ENCODE assay signal across 8 cellular contexts in the genomic region with DNA sequence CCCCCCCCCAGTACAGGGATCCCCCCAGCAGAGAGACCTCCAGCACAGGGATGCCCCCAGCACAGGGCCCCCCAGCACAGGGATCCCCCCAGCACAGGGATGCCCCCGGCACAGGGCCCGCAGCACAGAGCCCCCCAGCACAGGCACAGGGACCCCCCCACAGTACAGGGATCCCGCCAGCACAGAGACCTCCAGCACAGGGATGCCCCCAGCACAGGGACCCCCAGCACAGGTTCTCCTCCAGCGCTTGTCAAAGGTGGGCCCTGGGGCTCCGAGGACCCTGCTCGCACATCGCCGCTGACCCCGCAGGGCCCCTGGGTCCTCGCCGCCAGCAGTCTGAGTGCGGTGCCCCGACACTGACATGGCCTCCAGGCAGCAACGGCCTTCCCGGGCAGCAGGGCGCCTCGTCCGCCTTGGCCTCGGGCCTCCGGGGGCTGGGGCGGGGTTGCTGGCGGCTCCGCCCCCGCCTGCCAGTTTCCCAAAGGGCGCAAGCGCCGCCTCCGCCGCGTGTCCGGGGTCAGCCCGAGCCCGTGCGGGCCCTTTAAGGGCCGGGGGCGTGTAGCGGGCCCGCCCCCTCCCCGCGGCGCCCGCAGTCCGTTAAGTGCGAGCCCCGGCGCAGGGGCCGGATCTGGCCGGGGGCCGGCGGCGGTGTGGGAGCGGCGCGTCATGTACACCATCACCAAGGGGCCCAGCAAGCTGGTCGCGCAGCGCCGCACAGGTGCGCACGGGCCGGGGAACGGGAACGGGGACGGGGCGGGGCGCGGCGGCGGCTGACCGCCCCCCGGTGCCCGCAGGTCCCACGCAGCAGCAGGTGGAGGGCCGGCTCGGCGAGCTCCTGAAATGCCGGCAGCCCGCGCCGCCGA. TPM values are rescaled to one million over a fixed set of nuclear protein-coding genes. Genes with fewer than 3 reads are reported as not detected.
A peak's percentile ranks its signal among the peaks of the same experiment; 100 is the strongest.
DNase-seq lines count a peak whose midpoint lies in the region; ATAC-seq and TF ChIP-seq lines count a peak whose summit lies in the region.

TSS of gene MCRIP2 (plus strand) at position 503 of the 863 bp plus-strand sequence. CDS start at position 667, 164 bp downstream.

- no peak for TF ChIP-seq EP300 in stomach (IDR thresholded peaks at IDR 0.05)

- peak in 1 of 4 donors; percentile 13 for TF ChIP-seq POLR2A in stomach (IDR thresholded peaks at IDR 0.05)

- WGBS in stomach, 5 donors = 1 to 20% (median 1%) methylated on average over 2 to 81 of the region's 81 CpGs

- no peak within 1 kb of the TSS for H3K27ac Mint-ChIP-seq in activated T-helper 2 cell treated with anti-CD3 and anti-CD28 coated beads, Interferon-gamma antibody, Interleukin-2, Interleukin-4, amounts not matched to agents 10 μg/mL and 5 μg/mL and 100 μg/mL, durations not matched to agents 14 hours and 24 hours and 36 hours
- peak within 1 kb of the TSS in 1 of 2 donors; percentile 38 for H3K27ac Mint-ChIP-seq in natural killer cell

- no peaks in the 10 kb centered on the region for H3K9me3 Mint-ChIP-seq in activated T-helper 2 cell treated with anti-CD3 and anti-CD28 coated beads, Interferon-gamma antibody, Interleukin-2, Interleukin-4, amounts not matched to agents 10 μg/mL and 5 μg/mL and 100 μg/mL, durations not matched to agents 14 hours and 24 hours and 36 hours
- H3K9me3 Mint-ChIP-seq in natural killer cell = no peaks in the 10 kb centered on the region

- peak within 1 kb of the TSS; percentile 75 for H3K4me3 Mint-ChIP-seq in activated T-helper 2 cell treated with anti-CD3 and anti-CD28 coated beads, Interferon-gamma antibody, Interleukin-2, Interleukin-4, amounts not matched to agents 10 μg/mL and 5 μg/mL and 100 μg/mL, durations not matched to agents 14 hours and 24 hours and 36 hours (ENCODE audit: low read depth)
- H3K4me3 Mint-ChIP-seq in natural killer cell = peak within 1 kb of the TSS; percentile 75

- peaks cover 41% of the 10 kb centered on the region for H4K20me1 ChIP-seq in BLaER1

- peak within 1 kb of the TSS; percentile 93 for H3K4me3 ChIP-seq in BLaER1
- H3K4me3 ChIP-seq in fibroblast of pulmonary artery (replicated peaks; ENCODE audit: low read depth, low read length) = peak within 1 kb of the TSS; percentile 70
- peak within 1 kb of the TSS; percentile 65 to 84 (median 74) for H3K4me3 ChIP-seq in stomach

- H3K27me3 Mint-ChIP-seq in activated T-helper 2 cell treated with anti-CD3 and anti-CD28 coated beads, Interferon-gamma antibody, Interleukin-2, Interleukin-4, amounts not matched to agents 10 μg/mL and 5 μg/mL and 100 μg/mL, durations not matched to agents 14 hours and 24 hours and 36 hours (ENCODE audit: low read depth) = no peaks in the 10 kb centered on the region
- peaks cover 0 to 2% of the 10 kb centered on the region in 2 donors for H3K27me3 Mint-ChIP-seq in natural killer cell (ENCODE audit: low read depth in 2 of 2)

- H3K36me3 Mint-ChIP-seq in activated T-helper 2 cell treated with anti-CD3 and anti-CD28 coated beads, Interferon-gamma antibody, Interleukin-2, Interleukin-4, amounts not matched to agents 10 μg/mL and 5 μg/mL and 100 μg/mL, durations not matched to agents 14 hours and 24 hours and 36 hours (ENCODE audit: low read depth) = peaks cover 16% of the 10 kb centered on the region
- H3K36me3 Mint-ChIP-seq in natural killer cell = no peaks in the 10 kb centered on the region

- peak within 1 kb of the TSS; percentile 87 for H3K9ac ChIP-seq in BLaER1

- peak within 1 kb of the TSS; percentile 90 for H3K27ac ChIP-seq in BLaER1
- H3K27ac ChIP-seq in stomach = peak within 1 kb of the TSS; percentile 85 to 96 (median 92)

- peak; percentile 57 for ATAC-seq in GM19324 (IDR thresholded peaks at IDR 0.05; ENCODE audit: low FRiP score, unreplicated experiment)
- peak; percentile 37 to 52 (median 41) for ATAC-seq in natural killer cell

- intact Hi-C loops in activated T-helper 2 cell treated with anti-CD3 and anti-CD28 coated beads, Interferon-gamma antibody, Interleukin-2, Interleukin-4, amounts not matched to agents 10 μg/mL and 5 μg/mL and 100 μg/mL, durations not matched to agents 14 hours and 24 hours and 36 hours (cut with micrococcal nuclease) = loop anchor here (1.0 to 10.0 kb wide), 2 partner anchors 8 to 973 kb away; partner anchors contain the start of genes CRAMP1, IFT140 and WDR90
- intact Hi-C loops in natural killer cell (cut with micrococcal nuclease) (no loop called here), stomach (cut with DNase I; ENCODE audit: low total_unique reads) (no loop called here)

- no peaks in the 10 kb centered on the region for H3K27me3 ChIP-seq in BLaER1
- no peaks in the 10 kb centered on the region for H3K27me3 ChIP-seq in stomach

- peaks cover 6% of the 10 kb centered on the region for H3K4me1 Mint-ChIP-seq in activated T-helper 2 cell treated with anti-CD3 and anti-CD28 coated beads, Interferon-gamma antibody, Interleukin-2, Interleukin-4, amounts not matched to agents 10 μg/mL and 5 μg/mL and 100 μg/mL, durations not matched to agents 14 hours and 24 hours and 36 hours (ENCODE audit: low read depth)
- peaks cover 4 to 17% of the 10 kb centered on the region in 2 donors for H3K4me1 Mint-ChIP-seq in natural killer cell

- H3K9me3 ChIP-seq in BLaER1 = no peaks in the 10 kb centered on the region
- H3K9me3 ChIP-seq in stomach = no peaks in the 10 kb centered on the region

- H3K36me3 ChIP-seq in BLaER1 (peaks cover 7% of the 10 kb centered on the region), stomach (no peaks in the 10 kb centered on the region)

- H3K4me1 ChIP-seq in BLaER1 (peaks cover 81% of the 10 kb centered on the region), stomach (peaks cover 37 to 69% (median 61%) of the 10 kb centered on the region in 4 donors)

- peak within 1 kb of the TSS; percentile 99 for H3K4me2 ChIP-seq in BLaER1

- DNase-seq in HT1080 (ENCODE audit: low read depth) (peak; percentile 81), RKO (ENCODE audit: low spot score) (peak; percentile 90), fibroblast of pulmonary artery (ENCODE audit: low read depth) (peak; percentile 71), natural killer cell (peak; percentile 75), stomach (peak; percentile 92)
- peak; percentile 72 for DNase-seq in activated T-helper 2 cell treated with anti-CD3 and anti-CD28 coated beads, Interferon-gamma antibody, Interleukin-2, Interleukin-4, amounts not matched to agents 10 μg/mL and 5 μg/mL and 100 μg/mL, durations not matched to agents 14 hours and 24 hours and 36 hours (ENCODE audit: low spot score)

- TF ChIP-seq CTCF in fibroblast of pulmonary artery (IDR thresholded peaks at IDR 0.05; ENCODE audit: low read length, missing control alignments) (no peak), natural killer cell (IDR thresholded peaks at IDR 0.05) (no peak), stomach (IDR thresholded peaks at IDR 0.05) (no peak)

RNA-seq across cellular contexts. Expression of gene MCRIP2, which starts in this region (rescaled TPM):
- 44.9 and 51.1 TPM in 2 replicates for total RNA-seq in HT1080 (2014; rRNA removed; shearing (Covaris generic))
- 35.7 and 46.6 TPM in 2 replicates for polyA plus RNA-seq in HT1080 (2015; cell fraction: cytosol; rRNA removed)
- polyA plus RNA-seq in HT1080 (2015; cell fraction: nucleus; rRNA removed) = 27.1 and 65.0 TPM in 2 replicates
- 62.6 and 63.1 TPM in 2 replicates for total RNA-seq in activated T-helper 2 cell treated with anti-CD3 and anti-CD28 coated beads, Interferon-gamma antibody, Interleukin-2, Interleukin-4, amounts not matched to agents 10 μg/mL and 5 μg/mL and 100 μg/mL, durations not matched to agents 14 hours and 24 hours and 36 hours
- total RNA-seq in natural killer cell (10 to 100 TPM; 11.3 to 17.4 (median 15.7) TPM), stomach (100 to 1,000 TPM in 1 of 5 donors, 10 to 100 TPM in 4; 14.0 to 440 (median 67.7) TPM)
- 100 to 1,000 TPM in 2 of 3 donors, 10 to 100 TPM in 1; 83.2 to 109 (median 107) TPM for polyA plus RNA-seq in stomach

Comparison
In these comparisons a context has a peak if more than half of its experiments do, and no peak if none do; other contexts are left out.
1. Peak in every context shown above with its lines: DNase-seq, ATAC-seq, H3K4me3 ChIP-seq and H3K27ac ChIP-seq.